In the genomic region with DNA sequence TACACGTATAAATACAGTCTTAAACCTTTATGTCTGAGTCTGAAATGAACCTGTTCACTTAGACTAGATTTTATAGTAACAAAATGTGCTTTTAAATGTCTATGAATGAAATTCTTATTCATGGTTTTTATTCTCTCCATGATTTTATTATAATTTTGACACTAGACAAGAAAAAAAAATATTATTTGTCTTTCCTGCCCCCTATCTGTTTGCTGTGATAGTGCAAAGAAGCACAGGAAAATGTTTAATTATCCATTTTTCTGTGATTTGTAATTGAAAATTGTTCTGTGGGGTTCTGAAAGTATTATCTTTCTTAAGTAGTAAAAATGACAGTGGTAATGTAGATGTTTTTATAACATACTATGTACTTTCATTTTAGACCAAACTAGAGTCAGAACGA, we compare ENCODE assay signal across 12 cellular contexts. TPM values are rescaled to one million over a fixed set of nuclear protein-coding genes. Genes with fewer than 3 reads are reported as not detected.
DNase-seq lines count a peak whose midpoint lies in the region; ATAC-seq and TF ChIP-seq lines count a peak whose summit lies in the region.
"Had no signal": no experiment of that assay in that cellular context is flagged by ENCODE, and none has a peak within 500 bp of the region (broad histone marks: within the 10 kb centered on the region; RNA-seq: fewer than 3 reads in every experiment).

No MANE protein-coding gene starts in this region.

- H3K27me3 ChIP-seq in CD8-positive, alpha-beta T cell (ENCODE audit: insufficient read depth, low read length) = no peaks in the 10 kb centered on the region
- no peaks in the 10 kb centered on the region for H3K27me3 ChIP-seq in KMS-11 (ENCODE audit: insufficient read depth, low read depth)

- H3K9me3 ChIP-seq in CD8-positive, alpha-beta T cell (ENCODE audit: low read length) = no peaks in the 10 kb centered on the region
- H3K9me3 ChIP-seq: prostate gland had no signal

- TF ChIP-seq CTCF in CD8-positive, alpha-beta T cell (IDR thresholded peaks at IDR 0.05) = peak; percentile 49
- peak; percentile 64 for TF ChIP-seq CTCF in KMS-11 (conservative IDR thresholded peaks at IDR 0.05; ENCODE audit: low read depth, low read length)
- peak; percentile 31 for TF ChIP-seq CTCF in cardiac fibroblast (IDR thresholded peaks at IDR 0.05; ENCODE audit: low read depth, low read length)
- TF ChIP-seq CTCF in neural crest cell (conservative IDR thresholded peaks at IDR 0.05) = peak; percentile 62

- H3K9ac ChIP-seq in KMS-11 = no peak overlapping the region

- no peaks in the 10 kb centered on the region for H3K79me2 ChIP-seq in KMS-11 (ENCODE audit: insufficient read depth, low read depth)

- intact Hi-C loops in CD8-positive, alpha-beta T cell (cut with DNase I, micrococcal nuclease) = loop anchor here (1.0 to 10.0 kb wide), 2 partner anchors 48 to 88 kb away; a partner anchor contains a TSS

- peaks cover 5% of the 10 kb centered on the region for H3K4me1 Mint-ChIP-seq in CD8-positive, alpha-beta T cell (ENCODE audit: low read depth)
- H3K4me1 Mint-ChIP-seq in neural crest cell = no peaks in the 10 kb centered on the region
- H3K4me1 Mint-ChIP-seq in activated naive CD8-positive, alpha-beta T cell treated with anti-CD3 and anti-CD28 coated beads, Interleukin-2, amount 50 U/mL, for 24 hours = peaks cover 2% of the 10 kb centered on the region

- no peak overlapping the region for H3K4me2 ChIP-seq in KMS-11

- no peak overlapping the region for H3K27ac ChIP-seq in CD8-positive, alpha-beta T cell (ENCODE audit: low read depth, low read length)
- H3K27ac ChIP-seq in KMS-11 = no peak overlapping the region
- H3K27ac ChIP-seq: prostate gland had no signal

- POLR2A ChIA-PET in CD8-positive, alpha-beta T cell (lab: Charles Lee) = no interaction called here

- H3K36me3 Mint-ChIP-seq in CD8-positive, alpha-beta T cell = peaks cover 49% of the 10 kb centered on the region
- peaks cover 22% of the 10 kb centered on the region for H3K36me3 Mint-ChIP-seq in neural crest cell (ENCODE audit: low read depth)
- peaks cover 20% of the 10 kb centered on the region for H3K36me3 Mint-ChIP-seq in activated naive CD8-positive, alpha-beta T cell treated with anti-CD3 and anti-CD28 coated beads, Interleukin-2, amount 50 U/mL, for 24 hours (ENCODE audit: low read depth)

- no peaks in the 10 kb centered on the region for H3K9me3 Mint-ChIP-seq in CD8-positive, alpha-beta T cell
- H3K9me3 Mint-ChIP-seq in neural crest cell = peaks cover 4% of the 10 kb centered on the region
- no peaks in the 10 kb centered on the region for H3K9me3 Mint-ChIP-seq in activated naive CD8-positive, alpha-beta T cell treated with anti-CD3 and anti-CD28 coated beads, Interleukin-2, amount 50 U/mL, for 24 hours

- no peak overlapping the region for H3K4me3 ChIP-seq in CD8-positive, alpha-beta T cell (ENCODE audit: low read depth, low read length)
- H3K4me3 ChIP-seq in KMS-11 (IDR thresholded peaks at IDR 0.05; ENCODE audit: insufficient read depth, low read depth, low read length) (no peak overlapping the region), cardiac fibroblast (replicated peaks in 1 of 2; ENCODE audit: low read depth in 2 of 2, low read length in 2 of 2) (no peak overlapping the region)
- H3K4me3 ChIP-seq: prostate gland had no signal

- H3K4me3 Mint-ChIP-seq in CD8-positive, alpha-beta T cell = no peak overlapping the region
- H3K4me3 Mint-ChIP-seq in neural crest cell = no peak overlapping the region
- H3K4me3 Mint-ChIP-seq in activated naive CD8-positive, alpha-beta T cell treated with anti-CD3 and anti-CD28 coated beads, Interleukin-2, amount 50 U/mL, for 24 hours = no peak overlapping the region

- no peak overlapping the region for H2AFZ ChIP-seq in KMS-11 (ENCODE audit: low read depth)

- no peak for DNase-seq in CD8-positive, alpha-beta T cell
- peak; percentile 5 to 7 for DNase-seq in cardiac fibroblast (ENCODE audit: low read depth in 2 of 2)
- DNase-seq in neural crest cell (ENCODE audit: low read depth, low spot score) = no peak
- no peak for DNase-seq in activated naive CD8-positive, alpha-beta T cell treated with anti-CD3 and anti-CD28 coated beads, Interleukin-2, amount 50 U/mL, for 24 hours
- DNase-seq in NCI-H187 treated with DMSO at 0.1 percent for 48 hours (lab: John Stamatoyannopoulos, UW) = no peak
- DNase-seq in NCI-H446 treated with DMSO at 0.1 percent for 48 hours (lab: John Stamatoyannopoulos, UW) = no peak
- no peak for DNase-seq in activated effector memory CD4-positive, alpha-beta T cell treated with anti-CD3 and anti-CD28 coated beads, Interleukin-2, amount 50 U/mL, for 16 hours
- DNase-seq: activated CD4-positive, CD25-positive, alpha-beta regulatory T cell; islet precursor cell; NK-92 treated with Interleukin-12 subunit alpha and Interleukin-12 subunit beta, amount 100 ng/mL, for 24 hours had no signal

- no peaks in the 10 kb centered on the region for H3K27me3 Mint-ChIP-seq in CD8-positive, alpha-beta T cell (ENCODE audit: low read depth)
- H3K27me3 Mint-ChIP-seq in neural crest cell (ENCODE audit: low read depth) = no peaks in the 10 kb centered on the region
- no peaks in the 10 kb centered on the region for H3K27me3 Mint-ChIP-seq in activated naive CD8-positive, alpha-beta T cell treated with anti-CD3 and anti-CD28 coated beads, Interleukin-2, amount 50 U/mL, for 24 hours

- peaks cover 7% of the 10 kb centered on the region for H3K36me3 ChIP-seq in CD8-positive, alpha-beta T cell (ENCODE audit: insufficient read depth, low read length)
- no peaks in the 10 kb centered on the region for H3K36me3 ChIP-seq in KMS-11 (ENCODE audit: insufficient read depth)
- H3K36me3 ChIP-seq: prostate gland had no signal

- CTCF ChIA-PET in CD8-positive, alpha-beta T cell (lab: Charles Lee) = interaction anchor here (1.0 to 2.2 kb wide), 2 partner anchors 88 kb away, joined by 4 to 11 read pairs; no protein-coding TSS in a partner anchor

- no peaks in the 10 kb centered on the region for H3K4me1 ChIP-seq in CD8-positive, alpha-beta T cell (ENCODE audit: insufficient read depth, low read length)
- H3K4me1 ChIP-seq in KMS-11 (ENCODE audit: low read depth, poor library complexity, severe bottlenecking) = no peaks in the 10 kb centered on the region
- H3K4me1 ChIP-seq: prostate gland had no signal

- no peak overlapping the region for H3K27ac Mint-ChIP-seq in CD8-positive, alpha-beta T cell
- H3K27ac Mint-ChIP-seq in neural crest cell (ENCODE audit: unreplicated experiment) = no peak overlapping the region
- no peak overlapping the region for H3K27ac Mint-ChIP-seq in activated naive CD8-positive, alpha-beta T cell treated with anti-CD3 and anti-CD28 coated beads, Interleukin-2, amount 50 U/mL, for 24 hours

- H4K20me1 ChIP-seq in KMS-11 (ENCODE audit: insufficient read depth) = no peaks in the 10 kb centered on the region

- no peak for ATAC-seq in CD8-positive, alpha-beta T cell
- no peak for ATAC-seq in activated naive CD8-positive, alpha-beta T cell treated with anti-CD3 and anti-CD28 coated beads, Interleukin-2, amount 50 U/mL, for 24 hours

RNA-seq across cellular contexts. Expression of a gene that starts 52.0 kb away (rescaled TPM):
- total RNA-seq in CD8-positive, alpha-beta T cell = 10 to 100 TPM; 22.7 to 24.5 TPM
- 18.8 and 19.0 TPM in 2 replicates for total RNA-seq in neural crest cell

Comparison
In these comparisons a context has a peak if more than half of its experiments do, and no peak if none do; other contexts are left out.
1. DNase-seq: peak in cardiac fibroblast (2 of 2); none in CD8-positive, alpha-beta T cell (0 of 7), neural crest cell (single experiment), activated naive CD8-positive, alpha-beta T cell treated with anti-CD3 and anti-CD28 coated beads, Interleukin-2, amount 50 U/mL, for 24 hours (single experiment), NCI-H187 treated with DMSO at 0.1 percent for 48 hours (single experiment), NCI-H446 treated with DMSO at 0.1 percent for 48 hours (single experiment) and activated effector memory CD4-positive, alpha-beta T cell treated with anti-CD3 and anti-CD28 coated beads, Interleukin-2, amount 50 U/mL, for 16 hours (single experiment).
2. Peak in every context shown above with its lines, with median percentiles within 50 percentile points of each other: CTCF ChIP-seq.